Comparison of ENCODE assay signal across 1 cellular context in the genomic region with DNA sequence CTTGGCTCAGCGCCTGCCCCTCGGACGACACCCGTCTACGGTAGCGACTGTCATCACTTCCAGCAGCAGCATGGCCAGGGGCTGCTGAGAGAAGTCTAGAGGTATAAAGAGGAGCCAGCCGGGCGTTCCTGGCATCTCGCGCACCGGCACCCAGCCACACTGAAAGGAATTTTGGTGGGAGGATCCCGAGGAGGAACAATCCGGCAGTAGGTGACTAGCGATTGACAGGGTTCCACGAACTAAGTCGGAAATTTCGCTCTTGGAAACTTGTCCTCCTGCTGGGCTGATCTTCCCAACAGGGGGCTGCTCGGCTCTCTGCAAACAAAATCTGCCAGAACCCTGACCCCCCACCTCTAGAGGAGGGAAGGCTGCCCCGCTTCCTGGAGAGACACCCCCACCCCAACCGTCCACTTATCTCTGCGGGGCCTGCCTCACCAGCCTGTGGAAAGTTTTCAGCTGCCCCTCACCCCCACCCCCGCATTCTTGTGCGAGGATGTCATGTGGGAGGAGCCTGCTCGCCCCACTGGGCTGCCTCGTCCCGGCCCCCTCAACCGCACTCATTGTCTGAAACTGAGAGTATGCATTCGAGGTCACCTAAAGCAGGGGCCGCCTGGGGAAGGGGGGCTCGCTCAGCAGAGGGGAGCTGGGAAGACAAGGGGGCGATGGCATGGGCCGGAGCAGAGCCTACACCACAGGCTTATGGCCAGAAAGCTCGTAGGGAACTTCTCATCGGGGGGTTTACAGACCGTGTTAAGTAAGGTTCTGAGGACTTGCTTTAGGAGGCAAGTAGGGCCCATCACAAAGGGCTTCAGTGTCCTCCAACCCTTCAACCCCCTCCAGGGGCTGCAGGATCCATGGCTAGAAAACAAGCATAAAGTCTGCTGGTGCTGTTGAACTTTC.
A peak's percentile ranks its signal among the peaks of the same experiment; 100 is the strongest.
TF ChIP-seq lines count a peak whose summit lies in the region.

No MANE protein-coding gene starts in this region.

TF ChIP-seq in HepG2, 621 proteins besides CTCF, POLR2A, EP300 and RAD21 (continued from another document and continues in another):
- peak; percentile 58 for TF ChIP-seq ARNT2 (CRISPR knock-in tag; IDR thresholded peaks at IDR 0.05; ENCODE audit: low read depth)
- TF ChIP-seq, protein P1, sequence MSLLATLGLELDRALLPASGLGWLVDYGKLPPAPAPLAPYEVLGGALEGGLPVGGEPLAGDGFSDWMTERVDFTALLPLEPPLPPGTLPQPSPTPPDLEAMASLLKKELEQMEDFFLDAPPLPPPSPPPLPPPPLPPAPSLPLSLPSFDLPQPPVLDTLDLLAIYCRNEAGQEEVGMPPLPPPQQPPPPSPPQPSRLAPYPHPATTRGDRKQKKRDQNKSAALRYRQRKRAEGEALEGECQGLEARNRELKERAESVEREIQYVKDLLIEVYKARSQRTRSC (CRISPR knock-in tag; IDR thresholded peaks at IDR 0.05; ENCODE audit: low read depth) = no peak
- TF ChIP-seq, protein P2, sequence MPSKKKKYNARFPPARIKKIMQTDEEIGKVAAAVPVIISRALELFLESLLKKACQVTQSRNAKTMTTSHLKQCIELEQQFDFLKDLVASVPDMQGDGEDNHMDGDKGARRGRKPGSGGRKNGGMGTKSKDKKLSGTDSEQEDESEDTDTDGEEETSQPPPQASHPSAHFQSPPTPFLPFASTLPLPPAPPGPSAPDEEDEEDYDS (CRISPR knock-in tag; IDR thresholded peaks at IDR 0.05) = peak; percentile 72
- TF ChIP-seq, protein P3, sequence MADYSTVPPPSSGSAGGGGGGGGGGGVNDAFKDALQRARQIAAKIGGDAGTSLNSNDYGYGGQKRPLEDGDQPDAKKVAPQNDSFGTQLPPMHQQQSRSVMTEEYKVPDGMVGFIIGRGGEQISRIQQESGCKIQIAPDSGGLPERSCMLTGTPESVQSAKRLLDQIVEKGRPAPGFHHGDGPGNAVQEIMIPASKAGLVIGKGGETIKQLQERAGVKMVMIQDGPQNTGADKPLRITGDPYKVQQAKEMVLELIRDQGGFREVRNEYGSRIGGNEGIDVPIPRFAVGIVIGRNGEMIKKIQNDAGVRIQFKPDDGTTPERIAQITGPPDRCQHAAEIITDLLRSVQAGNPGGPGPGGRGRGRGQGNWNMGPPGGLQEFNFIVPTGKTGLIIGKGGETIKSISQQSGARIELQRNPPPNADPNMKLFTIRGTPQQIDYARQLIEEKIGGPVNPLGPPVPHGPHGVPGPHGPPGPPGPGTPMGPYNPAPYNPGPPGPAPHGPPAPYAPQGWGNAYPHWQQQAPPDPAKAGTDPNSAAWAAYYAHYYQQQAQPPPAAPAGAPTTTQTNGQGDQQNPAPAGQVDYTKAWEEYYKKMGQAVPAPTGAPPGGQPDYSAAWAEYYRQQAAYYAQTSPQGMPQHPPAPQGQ (CRISPR knock-in tag; IDR thresholded peaks at IDR 0.05; ENCODE audit: borderline replicate concordance) = no peak
- TF ChIP-seq, protein P4, sequence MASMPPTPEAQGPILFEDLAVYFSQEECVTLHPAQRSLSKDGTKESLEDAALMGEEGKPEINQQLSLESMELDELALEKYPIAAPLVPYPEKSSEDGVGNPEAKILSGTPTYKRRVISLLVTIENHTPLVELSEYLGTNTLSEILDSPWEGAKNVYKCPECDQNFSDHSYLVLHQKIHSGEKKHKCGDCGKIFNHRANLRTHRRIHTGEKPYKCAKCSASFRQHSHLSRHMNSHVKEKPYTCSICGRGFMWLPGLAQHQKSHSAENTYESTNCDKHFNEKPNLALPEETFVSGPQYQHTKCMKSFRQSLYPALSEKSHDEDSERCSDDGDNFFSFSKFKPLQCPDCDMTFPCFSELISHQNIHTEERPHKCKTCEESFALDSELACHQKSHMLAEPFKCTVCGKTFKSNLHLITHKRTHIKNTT (CRISPR knock-in tag; IDR thresholded peaks at IDR 0.05) = no peak
- TF ChIP-seq, protein P5, sequence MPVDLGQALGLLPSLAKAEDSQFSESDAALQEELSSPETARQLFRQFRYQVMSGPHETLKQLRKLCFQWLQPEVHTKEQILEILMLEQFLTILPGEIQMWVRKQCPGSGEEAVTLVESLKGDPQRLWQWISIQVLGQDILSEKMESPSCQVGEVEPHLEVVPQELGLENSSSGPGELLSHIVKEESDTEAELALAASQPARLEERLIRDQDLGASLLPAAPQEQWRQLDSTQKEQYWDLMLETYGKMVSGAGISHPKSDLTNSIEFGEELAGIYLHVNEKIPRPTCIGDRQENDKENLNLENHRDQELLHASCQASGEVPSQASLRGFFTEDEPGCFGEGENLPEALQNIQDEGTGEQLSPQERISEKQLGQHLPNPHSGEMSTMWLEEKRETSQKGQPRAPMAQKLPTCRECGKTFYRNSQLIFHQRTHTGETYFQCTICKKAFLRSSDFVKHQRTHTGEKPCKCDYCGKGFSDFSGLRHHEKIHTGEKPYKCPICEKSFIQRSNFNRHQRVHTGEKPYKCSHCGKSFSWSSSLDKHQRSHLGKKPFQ (CRISPR knock-in tag; IDR thresholded peaks at IDR 0.05; ENCODE audit: insufficient replicate concordance) = peak; percentile 79
- peak; percentile 76; the same call in 1 of the 2 replicates for TF ChIP-seq HNRNPL (IDR thresholded peaks at IDR 0.05; ENCODE audit: low read depth, low read length)
- no peak for TF ChIP-seq SMYD3 (CRISPR knock-in tag; IDR thresholded peaks at IDR 0.05)
- TF ChIP-seq, protein P6, sequence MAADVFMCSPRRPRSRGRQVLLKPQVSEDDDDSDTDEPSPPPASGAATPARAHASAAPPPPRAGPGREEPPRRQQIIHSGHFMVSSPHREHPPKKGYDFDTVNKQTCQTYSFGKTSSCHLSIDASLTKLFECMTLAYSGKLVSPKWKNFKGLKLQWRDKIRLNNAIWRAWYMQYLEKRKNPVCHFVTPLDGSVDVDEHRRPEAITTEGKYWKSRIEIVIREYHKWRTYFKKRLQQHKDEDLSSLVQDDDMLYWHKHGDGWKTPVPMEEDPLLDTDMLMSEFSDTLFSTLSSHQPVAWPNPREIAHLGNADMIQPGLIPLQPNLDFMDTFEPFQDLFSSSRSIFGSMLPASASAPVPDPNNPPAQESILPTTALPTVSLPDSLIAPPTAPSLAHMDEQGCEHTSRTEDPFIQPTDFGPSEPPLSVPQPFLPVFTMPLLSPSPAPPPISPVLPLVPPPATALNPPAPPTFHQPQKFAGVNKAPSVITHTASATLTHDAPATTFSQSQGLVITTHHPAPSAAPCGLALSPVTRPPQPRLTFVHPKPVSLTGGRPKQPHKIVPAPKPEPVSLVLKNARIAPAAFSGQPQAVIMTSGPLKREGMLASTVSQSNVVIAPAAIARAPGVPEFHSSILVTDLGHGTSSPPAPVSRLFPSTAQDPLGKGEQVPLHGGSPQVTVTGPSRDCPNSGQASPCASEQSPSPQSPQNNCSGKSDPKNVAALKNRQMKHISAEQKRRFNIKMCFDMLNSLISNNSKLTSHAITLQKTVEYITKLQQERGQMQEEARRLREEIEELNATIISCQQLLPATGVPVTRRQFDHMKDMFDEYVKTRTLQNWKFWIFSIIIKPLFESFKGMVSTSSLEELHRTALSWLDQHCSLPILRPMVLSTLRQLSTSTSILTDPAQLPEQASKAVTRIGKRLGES (CRISPR knock-in tag; IDR thresholded peaks at IDR 0.05; ENCODE audit: borderline replicate concordance) = 0 out of 2 replicates have a peak, but pooled peaks have one; percentile 25
- TF ChIP-seq, protein P7, sequence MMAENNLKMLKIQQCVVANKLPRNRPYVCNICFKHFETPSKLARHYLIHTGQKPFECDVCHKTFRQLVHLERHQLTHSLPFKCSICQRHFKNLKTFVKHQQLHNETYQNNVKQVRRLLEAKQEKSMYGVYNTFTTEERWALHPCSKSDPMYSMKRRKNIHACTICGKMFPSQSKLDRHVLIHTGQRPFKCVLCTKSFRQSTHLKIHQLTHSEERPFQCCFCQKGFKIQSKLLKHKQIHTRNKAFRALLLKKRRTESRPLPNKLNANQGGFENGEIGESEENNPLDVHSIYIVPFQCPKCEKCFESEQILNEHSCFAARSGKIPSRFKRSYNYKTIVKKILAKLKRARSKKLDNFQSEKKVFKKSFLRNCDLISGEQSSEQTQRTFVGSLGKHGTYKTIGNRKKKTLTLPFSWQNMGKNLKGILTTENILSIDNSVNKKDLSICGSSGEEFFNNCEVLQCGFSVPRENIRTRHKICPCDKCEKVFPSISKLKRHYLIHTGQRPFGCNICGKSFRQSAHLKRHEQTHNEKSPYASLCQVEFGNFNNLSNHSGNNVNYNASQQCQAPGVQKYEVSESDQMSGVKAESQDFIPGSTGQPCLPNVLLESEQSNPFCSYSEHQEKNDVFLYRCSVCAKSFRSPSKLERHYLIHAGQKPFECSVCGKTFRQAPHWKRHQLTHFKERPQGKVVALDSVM (CRISPR knock-in tag; IDR thresholded peaks at IDR 0.05) = peak; percentile 49
- TF ChIP-seq ZMYM3 (CRISPR knock-in tag; IDR thresholded peaks at IDR 0.05) = peak; percentile 58; the same call in 1 of the 2 replicates
- TF ChIP-seq, protein P8, sequence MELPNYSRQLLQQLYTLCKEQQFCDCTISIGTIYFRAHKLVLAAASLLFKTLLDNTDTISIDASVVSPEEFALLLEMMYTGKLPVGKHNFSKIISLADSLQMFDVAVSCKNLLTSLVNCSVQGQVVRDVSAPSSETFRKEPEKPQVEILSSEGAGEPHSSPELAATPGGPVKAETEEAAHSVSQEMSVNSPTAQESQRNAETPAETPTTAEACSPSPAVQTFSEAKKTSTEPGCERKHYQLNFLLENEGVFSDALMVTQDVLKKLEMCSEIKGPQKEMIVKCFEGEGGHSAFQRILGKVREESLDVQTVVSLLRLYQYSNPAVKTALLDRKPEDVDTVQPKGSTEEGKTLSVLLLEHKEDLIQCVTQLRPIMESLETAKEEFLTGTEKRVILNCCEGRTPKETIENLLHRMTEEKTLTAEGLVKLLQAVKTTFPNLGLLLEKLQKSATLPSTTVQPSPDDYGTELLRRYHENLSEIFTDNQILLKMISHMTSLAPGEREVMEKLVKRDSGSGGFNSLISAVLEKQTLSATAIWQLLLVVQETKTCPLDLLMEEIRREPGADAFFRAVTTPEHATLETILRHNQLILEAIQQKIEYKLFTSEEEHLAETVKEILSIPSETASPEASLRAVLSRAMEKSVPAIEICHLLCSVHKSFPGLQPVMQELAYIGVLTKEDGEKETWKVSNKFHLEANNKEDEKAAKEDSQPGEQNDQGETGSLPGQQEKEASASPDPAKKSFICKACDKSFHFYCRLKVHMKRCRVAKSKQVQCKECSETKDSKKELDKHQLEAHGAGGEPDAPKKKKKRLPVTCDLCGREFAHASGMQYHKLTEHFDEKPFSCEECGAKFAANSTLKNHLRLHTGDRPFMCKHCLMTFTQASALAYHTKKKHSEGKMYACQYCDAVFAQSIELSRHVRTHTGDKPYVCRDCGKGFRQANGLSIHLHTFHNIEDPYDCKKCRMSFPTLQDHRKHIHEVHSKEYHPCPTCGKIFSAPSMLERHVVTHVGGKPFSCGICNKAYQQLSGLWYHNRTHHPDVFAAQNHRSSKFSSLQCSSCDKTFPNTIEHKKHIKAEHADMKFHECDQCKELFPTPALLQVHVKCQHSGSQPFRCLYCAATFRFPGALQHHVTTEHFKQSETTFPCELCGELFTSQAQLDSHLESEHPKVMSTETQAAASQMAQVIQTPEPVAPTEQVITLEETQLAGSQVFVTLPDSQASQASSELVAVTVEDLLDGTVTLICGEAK (IDR thresholded peaks at IDR 0.05) = no peak
- TF ChIP-seq, protein P8 (CRISPR knock-in tag; IDR thresholded peaks at IDR 0.05) = 0 out of 2 replicates have a peak, but pooled peaks have one; percentile 32
- TF ChIP-seq, protein P9, sequence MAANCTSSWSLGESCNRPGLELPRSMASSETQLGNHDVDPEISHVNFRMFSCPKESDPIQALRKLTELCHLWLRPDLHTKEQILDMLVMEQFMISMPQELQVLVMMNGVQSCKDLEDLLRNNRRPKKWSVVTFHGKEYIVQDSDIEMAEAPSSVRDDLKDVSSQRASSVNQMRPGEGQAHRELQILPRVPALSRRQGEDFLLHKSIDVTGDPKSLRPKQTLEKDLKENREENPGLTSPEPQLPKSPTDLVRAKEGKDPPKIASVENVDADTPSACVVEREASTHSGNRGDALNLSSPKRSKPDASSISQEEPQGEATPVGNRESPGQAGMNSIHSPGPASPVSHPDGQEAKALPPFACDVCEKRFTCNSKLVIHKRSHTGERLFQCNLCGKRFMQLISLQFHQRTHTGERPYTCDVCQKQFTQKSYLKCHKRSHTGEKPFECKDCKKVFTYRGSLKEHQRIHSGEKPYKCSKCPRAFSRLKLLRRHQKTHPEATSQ (CRISPR knock-in tag; IDR thresholded peaks at IDR 0.05; ENCODE audit: borderline replicate concordance) = peak; percentile 71; the same call in 1 of the 2 replicates
- TF ChIP-seq MEF2D (CRISPR knock-in tag; IDR thresholded peaks at IDR 0.05) = 0 out of 2 replicates have a peak, but pooled peaks have one; percentile 28
- 0 out of 4 replicates have a peak, but pooled peaks of 1 of the 2 experiments have one; percentile 6 for TF ChIP-seq NR2F1 (CRISPR knock-in tag; IDR thresholded peaks at IDR 0.05)
- no peak for TF ChIP-seq MXI1 (IDR thresholded peaks at IDR 0.05; ENCODE audit: borderline replicate concordance, low read depth, low read length)
